10 cellular contexts compared by ENCODE assay signal in the genomic region with DNA sequence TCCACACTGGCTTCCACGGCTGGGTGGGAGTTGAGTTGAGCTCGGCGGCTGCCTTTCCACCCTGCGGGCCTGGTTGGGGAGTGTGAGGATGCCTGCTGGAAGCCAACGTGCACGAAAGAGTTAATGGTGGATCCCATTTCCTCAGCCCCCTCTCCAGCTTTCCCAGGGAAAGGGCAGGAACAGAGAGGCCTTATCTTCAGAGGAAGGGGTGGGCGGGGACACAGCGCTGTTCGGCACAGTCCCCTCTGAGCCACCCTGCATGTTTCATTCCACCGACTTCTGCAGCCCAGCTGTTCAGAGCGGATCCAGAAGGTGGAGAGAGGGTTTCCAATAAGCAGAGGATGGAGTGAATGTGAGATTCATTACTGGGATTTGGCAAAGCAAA.
A peak's percentile ranks its signal among the peaks of the same experiment; 100 is the strongest.
DNase-seq lines count a peak whose midpoint lies in the region; ATAC-seq and TF ChIP-seq lines count a peak whose summit lies in the region.
"Had no signal": no experiment of that assay in that cellular context is flagged by ENCODE, and none has a peak within 500 bp of the region (broad histone marks: within the 10 kb centered on the region; RNA-seq: fewer than 3 reads in every experiment).

No MANE protein-coding gene starts in this region.

- H3K36me3 ChIP-seq in A673 (ENCODE audit: insufficient read depth, low read length, poor library complexity, severe bottlenecking) = no peaks in the 10 kb centered on the region
- H3K36me3 ChIP-seq in lower lobe of right lung = no peaks in the 10 kb centered on the region

- H3K9me3 ChIP-seq in A673 (ENCODE audit: low read depth, low read length, poor library complexity, severe bottlenecking) (no peaks in the 10 kb centered on the region), lower lobe of right lung (no peaks in the 10 kb centered on the region)

- H3K4me3 Mint-ChIP-seq in IgD-negative memory B cell = peak overlapping the region in 3 of 4 donors; percentile 12 to 74 (median 39)
- H3K4me3 Mint-ChIP-seq in central memory CD8-positive, alpha-beta T cell = peak overlapping the region; percentile 77

- no peak overlapping the region for H3K4me3 ChIP-seq in A673 (ENCODE audit: low read depth, low read length, poor library complexity, severe bottlenecking)
- H3K4me3 ChIP-seq in lower lobe of right lung = peak overlapping the region; percentile 31
- no peak overlapping the region for H3K4me3 ChIP-seq in coronary artery

- H3K27me3 Mint-ChIP-seq in IgD-negative memory B cell = peaks cover 2% of the 10 kb centered on the region
- H3K27me3 Mint-ChIP-seq in central memory CD8-positive, alpha-beta T cell = no peaks in the 10 kb centered on the region

- CTCF ChIA-PET in A673 (lab: Charles Lee) = no interaction called here

- TF ChIP-seq CTCF in A673 (conservative IDR thresholded peaks at IDR 0.05; ENCODE audit: low read depth, low read length) (no peak), lower lobe of right lung (IDR thresholded peaks at IDR 0.05) (no peak), coronary artery (IDR thresholded peaks at IDR 0.05) (no peak)

- no peaks in the 10 kb centered on the region for H3K36me3 Mint-ChIP-seq in IgD-negative memory B cell
- H3K36me3 Mint-ChIP-seq in central memory CD8-positive, alpha-beta T cell (ENCODE audit: insufficient read depth) = peaks cover 9% of the 10 kb centered on the region

- no peak for ATAC-seq in central memory CD8-positive, alpha-beta T cell (replicated peaks; ENCODE audit: extremely low read depth, poor library complexity, severe bottlenecking)
- ATAC-seq in lower lobe of right lung = no peak
- no peak for ATAC-seq in GM18868 (IDR thresholded peaks at IDR 0.05; ENCODE audit: unreplicated experiment)
- ATAC-seq: foreskin keratinocyte had no signal

- peak overlapping the region in 2 of 3 donors; percentile 47 to 74 for H3K27ac Mint-ChIP-seq in IgD-negative memory B cell
- no peak overlapping the region for H3K27ac Mint-ChIP-seq in central memory CD8-positive, alpha-beta T cell (ENCODE audit: low read depth)

- peaks cover 19 to 56% (median 45%) of the 10 kb centered on the region in 3 donors for H3K4me1 Mint-ChIP-seq in IgD-negative memory B cell
- H3K4me1 Mint-ChIP-seq in central memory CD8-positive, alpha-beta T cell = peaks cover 73% of the 10 kb centered on the region

- BruUV-seq in A673 (replicated peaks; lab: Mats Ljungman, UMichigan) = no TSS peak

- peak; percentile 75 for DNase-seq in A673 (ENCODE audit: low spot score)
- no peak for DNase-seq in central memory CD8-positive, alpha-beta T cell (ENCODE audit: low spot score in 2 of 2)
- no peak for DNase-seq in lower lobe of right lung
- no peak for DNase-seq in NCI-H226
- DNase-seq in HT-29 (ENCODE audit: low spot score) = no peak
- no peak for DNase-seq in coronary artery (ENCODE audit: low spot score)
- DNase-seq: activated CD4-positive, CD25-positive, alpha-beta regulatory T cell treated with anti-CD3 and anti-CD28 coated beads, Interleukin-2, amount 50 U/mL, for 72 hours; foreskin keratinocyte had no signal

- intact Hi-C loops in A673 (cut with micrococcal nuclease; ENCODE audit: unreplicated experiment) (loop anchor here (5.0 to 10.0 kb wide), 2 partner anchors 36 to 101 kb away; no protein-coding TSS in a partner anchor), lower lobe of right lung (cut with DNase I) (loop anchor here (10.0 kb wide), 1 partner anchor 49 kb away; no protein-coding TSS in a partner anchor)

- no peaks in the 10 kb centered on the region for H3K27me3 ChIP-seq in A673 (replicated peaks; ENCODE audit: insufficient read depth, low read depth, low read length, poor library complexity)
- H3K27me3 ChIP-seq in lower lobe of right lung (ENCODE audit: low read depth) = no peaks in the 10 kb centered on the region
- H3K27me3 ChIP-seq: foreskin keratinocyte had no signal

- H3K4me1 ChIP-seq in A673 (ENCODE audit: insufficient read depth, low read length, poor library complexity, severe bottlenecking) (peaks cover 78% of the 10 kb centered on the region), lower lobe of right lung (peaks cover 94% of the 10 kb centered on the region)
- H3K4me1 ChIP-seq: foreskin keratinocyte had no signal

- no peaks in the 10 kb centered on the region for H3K9me3 Mint-ChIP-seq in IgD-negative memory B cell
- H3K9me3 Mint-ChIP-seq in central memory CD8-positive, alpha-beta T cell = no peaks in the 10 kb centered on the region

- POLR2A ChIA-PET in A673 (lab: Charles Lee; ENCODE audit: low non-redundant PET) = no interaction called here

- peak overlapping the region; percentile 47 for H3K27ac ChIP-seq in A673 (ENCODE audit: low read depth, low read length, poor library complexity, severe bottlenecking)
- H3K27ac ChIP-seq in lower lobe of right lung = peak overlapping the region; percentile 29
- no peak overlapping the region for H3K27ac ChIP-seq in coronary artery
- H3K27ac ChIP-seq: foreskin keratinocyte had no signal

Comparison
In these comparisons a context has a peak if more than half of its experiments do, and no peak if none do; other contexts are left out.
1. H3K27ac ChIP-seq: peak in A673 (single experiment) and lower lobe of right lung (single experiment); none in coronary artery (0 of 2).